8 cellular contexts compared by ENCODE assay signal in the genomic region with DNA sequence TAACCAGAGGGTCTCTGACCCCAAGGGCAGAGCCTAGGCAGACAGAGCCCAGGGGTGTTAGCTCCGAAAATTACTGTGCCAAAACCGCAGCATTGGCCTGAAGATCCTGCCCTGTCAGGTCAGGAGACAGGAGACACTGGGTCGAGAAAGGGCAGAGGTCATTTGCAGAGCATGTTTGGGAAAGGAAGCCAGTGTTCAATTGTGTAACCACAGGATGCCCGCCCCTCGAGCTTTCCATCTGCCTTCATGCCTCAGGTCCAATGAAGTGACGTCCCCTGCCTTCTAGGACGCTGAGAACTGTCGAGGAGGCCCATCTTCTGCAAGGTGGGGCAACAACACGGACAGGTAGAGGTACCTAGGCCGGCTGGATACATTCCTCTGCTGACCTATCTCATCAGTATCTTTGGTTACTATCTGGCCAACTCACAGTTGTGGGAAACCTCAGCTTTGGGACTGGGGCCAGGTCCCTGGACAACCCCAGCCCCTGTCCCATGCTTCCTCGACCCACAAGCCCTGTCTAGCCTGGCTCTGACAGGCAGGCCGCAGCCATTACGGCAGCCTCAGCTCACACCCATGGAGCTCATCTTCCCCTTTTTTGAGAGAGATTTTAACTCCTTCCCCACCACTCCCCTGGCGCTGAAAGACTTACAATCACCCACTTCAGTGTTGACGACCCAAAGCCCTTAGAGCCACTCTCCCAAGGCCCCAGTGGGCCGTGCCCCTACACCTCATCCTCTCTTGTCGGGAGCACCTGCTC. TPM values are rescaled to one million over a fixed set of nuclear protein-coding genes. Genes with fewer than 3 reads are reported as not detected.
DNase-seq lines count a peak whose midpoint lies in the region; ATAC-seq and TF ChIP-seq lines count a peak whose summit lies in the region.

No MANE protein-coding gene starts in this region.

- H3K4me3 ChIP-seq in esophagus (ENCODE audit: low read depth in 1 of 2, low read length in 2 of 2): peak overlapping the region; percentile 89 to 94

- TF ChIP-seq CTCF in natural killer cell (IDR thresholded peaks at IDR 0.05): no peak

- H3K9me3 Mint-ChIP-seq in T-cell (no peaks in the 10 kb centered on the region), natural killer cell (no peaks in the 10 kb centered on the region)

- POLR2A ChIA-PET in T-cell (lab: Charles Lee): no interaction called here

- H3K27me3 ChIP-seq in esophagus (ENCODE audit: control insufficient read depth in 1 of 2, insufficient read depth in 2 of 2, low read length in 2 of 2): no peaks in the 10 kb centered on the region

- ATAC-seq in HG03097 (IDR thresholded peaks at IDR 0.05; ENCODE audit: low FRiP score, unreplicated experiment) (peak; percentile 20), T-cell (replicated peaks in 1 of 4) (peak; percentile 12 to 40 (median 23)), natural killer cell (peak; percentile 24 to 50 (median 37)), HG03025 (IDR thresholded peaks at IDR 0.05; ENCODE audit: low FRiP score, unreplicated experiment) (no peak)

- H3K36me3 Mint-ChIP-seq in T-cell (peaks cover 8% of the 10 kb centered on the region), natural killer cell (no peaks in the 10 kb centered on the region)

- H3K27ac ChIP-seq in esophagus (ENCODE audit: low read depth in 2 of 2, low read length in 1 of 2): peak overlapping the region; percentile 72 to 89

- H3K27me3 Mint-ChIP-seq in T-cell: no peaks in the 10 kb centered on the region
- H3K27me3 Mint-ChIP-seq in natural killer cell (ENCODE audit: low read depth in 2 of 2): no peaks in the 10 kb centered on the region

- intact Hi-C loops in natural killer cell (cut with micrococcal nuclease): no loop called here

- H3K4me1 Mint-ChIP-seq in T-cell (peaks cover 25 to 51% (median 39%) of the 10 kb centered on the region in 3 donors), natural killer cell (peaks cover 32 to 53% of the 10 kb centered on the region in 2 donors)

- H3K9me3 ChIP-seq in esophagus (ENCODE audit: control insufficient read depth in 2 of 2, insufficient read depth in 1 of 2, low read depth in 1 of 2, low read length in 1 of 2): no peaks in the 10 kb centered on the region

- peak; percentile 46 for DNase-seq in activated T-cell treated with anti-CD3 and anti-CD28 coated beads, Interleukin-2, amount 50 U/mL, for 1 hour
- DNase-seq in activated T-cell treated with anti-CD3 and anti-CD28 coated beads for 4 hours (no peak), T-cell (peak in 2 of 34 experiments; percentile 21 to 37), natural killer cell (no peak), OCI-M2 (lab: John Stamatoyannopoulos, UW; ENCODE audit: unreplicated experiment) (no peak)

- H3K4me3 Mint-ChIP-seq in T-cell: peak overlapping the region; percentile 95 to 98 (median 98)
- peak overlapping the region; percentile 95 for H3K4me3 Mint-ChIP-seq in natural killer cell

- WGBS in esophagus, 2 donors: 5 to 10% methylated on average over 17 of the region's 17 CpGs

- peak overlapping the region; percentile 96 to 98 for H3K27ac Mint-ChIP-seq in T-cell
- H3K27ac Mint-ChIP-seq in natural killer cell: peak overlapping the region; percentile 90 to 96

- H3K4me1 ChIP-seq in esophagus (ENCODE audit: control insufficient read depth in 2 of 2, insufficient read depth in 2 of 2, low read length in 1 of 2): peaks cover 0 to 8% of the 10 kb centered on the region in 2 donors

- peaks cover 0 to 2% of the 10 kb centered on the region in 2 donors for H3K36me3 ChIP-seq in esophagus (ENCODE audit: control insufficient read depth in 2 of 2, insufficient read depth in 2 of 2, low read length in 1 of 2)

- CTCF ChIA-PET in T-cell (lab: Charles Lee): interaction anchor here in 1 of 2 donors (0.5 to 2.1 kb wide), 6 partner anchors 8 to 188 kb away, joined by 3 to 11 read pairs (median 4); partner anchors contain the start of gene PTPN7

RNA-seq across cellular contexts. Expression of gene ARL8A, which starts 1.3 kb away (rescaled TPM):
- 10 to 100 TPM; 37.8 to 70.2 (median 50.9) TPM for total RNA-seq in T-cell
- 10 to 100 TPM; 18.3 to 18.6 TPM for polyA plus RNA-seq in esophagus
- total RNA-seq in natural killer cell: 100 to 1,000 TPM; 109 to 120 (median 109) TPM

RNA-seq across cellular contexts. Expression of gene PTPN7, which starts 17.2 kb away (rescaled TPM):
- 100 to 1,000 TPM in 1 of 5 donors, 10 to 100 TPM in 4; 67.1 to 124 (median 71.7) TPM for total RNA-seq in T-cell
- polyA plus RNA-seq in esophagus: 1 to 10 TPM; 1.6 to 1.9 TPM
- 100 to 1,000 TPM; 144 to 241 (median 196) TPM for total RNA-seq in natural killer cell

RNA-seq across cellular contexts. Expression of gene GPR37L1, which starts 20.5 kb away (rescaled TPM):
- total RNA-seq in T-cell (not detected), natural killer cell (not detected)
- under 1 TPM; 0.05 to 0.10 TPM for polyA plus RNA-seq in esophagus

RNA-seq across cellular contexts. Expression of gene LGR6, which starts 50.4 kb away (rescaled TPM):
- total RNA-seq in T-cell (10 to 100 TPM in 1 of 5 donors, 1 to 10 TPM in 3, under 1 TPM in 1; 0.58 to 13.1 (median 1.8) TPM), natural killer cell (10 to 100 TPM; 58.3 to 65.2 (median 60.9) TPM)
- polyA plus RNA-seq in esophagus: 1 to 10 TPM; 4.2 to 6.3 TPM
